In genomic region chr11:26084313-26084712, GRCh38 we compare ENCODE assay signal across 8 cellular contexts.
"Had no signal": no experiment of that assay in that cellular context is flagged by ENCODE, and none has a peak within 500 bp of the region (broad histone marks: within the 10 kb centered on the region; RNA-seq: fewer than 3 reads in every experiment).

No MANE protein-coding gene starts in this region.

- DNase-seq: GM23248, GOT3, H9, HCEC 1CT, KG1 had no signal

- H3K27ac ChIP-seq: GM23248, HL-60 had no signal

- H3K9ac ChIP-seq: GM23248 had no signal

- H3K4me3 ChIP-seq: GM23248, K562 had no signal

- ATAC-seq: HepG2, K562 had no signal

- H2AFZ ChIP-seq: GM23248 had no signal
